12 cellular contexts compared by ENCODE assay signal in the genomic region with DNA sequence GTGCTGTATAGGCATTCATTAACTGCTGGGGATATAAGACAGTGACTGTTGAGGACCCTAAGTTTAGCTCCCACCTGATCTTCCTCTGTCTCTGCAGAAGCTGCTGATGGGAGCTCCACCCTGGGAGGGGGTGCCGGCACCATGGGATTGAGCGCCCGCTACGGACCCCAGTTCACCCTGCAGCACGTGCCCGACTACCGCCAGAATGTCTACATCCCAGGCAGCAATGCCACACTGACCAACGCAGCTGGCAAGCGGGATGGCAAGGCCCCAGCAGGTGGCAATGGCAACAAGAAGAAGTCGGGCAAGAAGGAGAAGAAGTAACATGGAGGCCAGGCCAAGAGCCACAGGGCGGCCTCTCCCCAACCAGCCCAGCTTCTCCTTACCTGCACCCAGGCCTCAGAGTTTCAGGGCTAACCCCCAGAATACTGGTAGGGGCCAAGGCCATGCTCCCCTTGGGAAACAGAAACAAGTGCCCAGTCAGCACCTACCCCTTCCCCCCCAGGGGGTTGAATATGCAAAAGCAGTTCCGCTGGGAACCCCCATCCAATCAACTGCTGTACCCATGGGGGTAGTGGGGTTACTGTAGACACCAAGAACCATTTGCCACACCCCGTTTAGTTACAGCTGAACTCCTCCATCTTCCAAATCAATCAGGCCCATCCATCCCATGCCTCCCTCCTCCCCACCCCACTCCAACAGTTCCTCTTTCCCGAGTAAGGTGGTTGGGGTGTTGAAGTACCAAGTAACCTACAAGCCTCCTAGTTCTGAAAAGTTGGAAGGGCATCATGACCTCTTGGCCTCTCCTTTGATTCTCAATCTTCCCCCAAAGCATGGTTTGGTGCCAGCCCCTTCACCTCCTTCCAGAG.
DNase-seq lines count a peak whose midpoint lies in the region; ATAC-seq and TF ChIP-seq lines count a peak whose summit lies in the region.
"Had no signal": no experiment of that assay in that cellular context is flagged by ENCODE, and none has a peak within 500 bp of the region (broad histone marks: within the 10 kb centered on the region; RNA-seq: fewer than 3 reads in every experiment).

No MANE protein-coding gene starts in this region.

- H4K20me1 ChIP-seq in DOHH2 (ENCODE audit: control insufficient read depth, insufficient read depth, low read depth, low read length), result no peaks in the 10 kb centered on the region

- peak overlapping the region; percentile 97 for H3K4me2 ChIP-seq in DOHH2 (ENCODE audit: low read length)

- peak overlapping the region; percentile 79 for H3K4me3 ChIP-seq in DOHH2 (ENCODE audit: low read length)

- peaks cover 67% of the 10 kb centered on the region for H3F3A ChIP-seq in DOHH2 (ENCODE audit: control insufficient read depth, insufficient read depth)

- no peaks in the 10 kb centered on the region for H3K9me2 ChIP-seq in DOHH2 (replicated peaks; ENCODE audit: control insufficient read depth, low read length)

- no peaks in the 10 kb centered on the region for H3K27me3 ChIP-seq in DOHH2 (ENCODE audit: control insufficient read depth, low read length)

- peak; percentile 19 for ATAC-seq in GM19397 (IDR thresholded peaks at IDR 0.05; ENCODE audit: unreplicated experiment)
- ATAC-seq in HG03520 (IDR thresholded peaks at IDR 0.05; ENCODE audit: unreplicated experiment), result peak; percentile 33
- no peak for ATAC-seq in stimulated activated naive CD8-positive, alpha-beta T cell treated with anti-CD3 and anti-CD28 coated beads, Interleukin-15, Interleukin-2, amounts not matched to agents 100 U/mL and 50 U/mL, for 24 hours

- peaks cover 100% of the 10 kb centered on the region for H3K4me1 ChIP-seq in DOHH2 (ENCODE audit: control insufficient read depth, low read length)

- DNase-seq in germinal center (ENCODE audit: low spot score), result peak; percentile 82
- DNase-seq in stimulated activated naive CD8-positive, alpha-beta T cell treated with anti-CD3 and anti-CD28 coated beads, Interleukin-15, Interleukin-2, amounts not matched to agents 100 U/mL and 50 U/mL, for 24 hours, result no peak
- no peak for DNase-seq in foreskin melanocyte
- no peak for DNase-seq in NCI-H524 (lab: John Stamatoyannopoulos, UW)
- no peak for DNase-seq in NCI-H2081 treated with DMSO at 0.1 percent for 48 hours (lab: John Stamatoyannopoulos, UW)
- DNase-seq: activated naive CD4-positive, alpha-beta T cell treated with anti-CD3 and anti-CD28 coated beads, Interleukin-2, amount 10 ng/mL, durations not matched to agents 7 days and 5 days; MV-4-11; stimulated activated CD4-positive, alpha-beta T cell treated with anti-CD3 and anti-CD28 coated beads, Interleukin-2, amount 100 ng/mL, for 48 hours had no signal

- no peaks in the 10 kb centered on the region for H3K9me3 ChIP-seq in DOHH2 (ENCODE audit: control insufficient read depth, insufficient read depth, low read length)

- peaks cover 23% of the 10 kb centered on the region for H3K79me2 ChIP-seq in DOHH2 (ENCODE audit: control insufficient read depth, low read length)

- no peak for TF ChIP-seq CTCF in DOHH2 (IDR thresholded peaks at IDR 0.05; ENCODE audit: low read depth, low read length, poor library complexity, severe bottlenecking)

- H3K27ac ChIP-seq in DOHH2 (ENCODE audit: low read depth, low read length), result peak overlapping the region; percentile 100
- H3K27ac ChIP-seq: C4-2B had no signal

- peaks cover 77% of the 10 kb centered on the region for H3K36me3 ChIP-seq in DOHH2 (ENCODE audit: control insufficient read depth, low read length)
